ENCODE assay signal across 8 cellular contexts in the genomic region with DNA sequence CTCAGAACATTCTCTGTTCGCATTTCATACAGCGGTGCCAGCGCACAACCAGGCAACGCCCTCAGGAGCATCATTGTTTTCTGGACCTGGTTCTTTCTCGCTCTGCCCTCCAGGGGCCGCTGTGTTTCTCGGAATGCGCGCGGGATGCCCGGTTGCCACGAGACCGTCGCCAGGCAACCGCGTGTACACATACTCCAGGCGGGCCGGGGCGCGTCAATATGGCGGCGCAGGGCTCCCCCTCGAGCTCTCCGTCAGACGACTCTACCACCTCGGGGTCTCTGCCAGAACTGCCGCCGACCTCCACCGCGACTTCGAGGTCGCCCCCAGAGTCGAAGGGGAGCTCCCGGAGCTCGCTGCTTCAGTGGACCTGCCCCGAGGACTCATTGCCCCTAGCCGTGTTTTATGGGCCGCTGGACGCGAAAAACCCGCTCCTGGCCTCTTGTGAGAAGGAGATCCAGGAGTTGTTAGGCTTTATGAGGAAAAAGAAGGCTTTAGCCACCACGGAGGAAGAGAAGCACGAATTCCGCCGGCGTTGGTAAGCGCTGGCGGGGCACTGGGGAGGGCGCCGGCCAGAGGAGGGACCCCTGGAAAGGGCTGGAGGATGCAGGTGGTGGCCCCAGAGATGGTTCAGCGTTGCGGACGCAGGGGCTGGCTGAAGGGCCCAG. TPM values are rescaled to one million over a fixed set of nuclear protein-coding genes. Genes with fewer than 3 reads are reported as not detected.
DNase-seq lines count a peak whose midpoint lies in the region; ATAC-seq, FAIRE-seq and TF ChIP-seq lines count a peak whose summit lies in the region.

A gene with protein sequence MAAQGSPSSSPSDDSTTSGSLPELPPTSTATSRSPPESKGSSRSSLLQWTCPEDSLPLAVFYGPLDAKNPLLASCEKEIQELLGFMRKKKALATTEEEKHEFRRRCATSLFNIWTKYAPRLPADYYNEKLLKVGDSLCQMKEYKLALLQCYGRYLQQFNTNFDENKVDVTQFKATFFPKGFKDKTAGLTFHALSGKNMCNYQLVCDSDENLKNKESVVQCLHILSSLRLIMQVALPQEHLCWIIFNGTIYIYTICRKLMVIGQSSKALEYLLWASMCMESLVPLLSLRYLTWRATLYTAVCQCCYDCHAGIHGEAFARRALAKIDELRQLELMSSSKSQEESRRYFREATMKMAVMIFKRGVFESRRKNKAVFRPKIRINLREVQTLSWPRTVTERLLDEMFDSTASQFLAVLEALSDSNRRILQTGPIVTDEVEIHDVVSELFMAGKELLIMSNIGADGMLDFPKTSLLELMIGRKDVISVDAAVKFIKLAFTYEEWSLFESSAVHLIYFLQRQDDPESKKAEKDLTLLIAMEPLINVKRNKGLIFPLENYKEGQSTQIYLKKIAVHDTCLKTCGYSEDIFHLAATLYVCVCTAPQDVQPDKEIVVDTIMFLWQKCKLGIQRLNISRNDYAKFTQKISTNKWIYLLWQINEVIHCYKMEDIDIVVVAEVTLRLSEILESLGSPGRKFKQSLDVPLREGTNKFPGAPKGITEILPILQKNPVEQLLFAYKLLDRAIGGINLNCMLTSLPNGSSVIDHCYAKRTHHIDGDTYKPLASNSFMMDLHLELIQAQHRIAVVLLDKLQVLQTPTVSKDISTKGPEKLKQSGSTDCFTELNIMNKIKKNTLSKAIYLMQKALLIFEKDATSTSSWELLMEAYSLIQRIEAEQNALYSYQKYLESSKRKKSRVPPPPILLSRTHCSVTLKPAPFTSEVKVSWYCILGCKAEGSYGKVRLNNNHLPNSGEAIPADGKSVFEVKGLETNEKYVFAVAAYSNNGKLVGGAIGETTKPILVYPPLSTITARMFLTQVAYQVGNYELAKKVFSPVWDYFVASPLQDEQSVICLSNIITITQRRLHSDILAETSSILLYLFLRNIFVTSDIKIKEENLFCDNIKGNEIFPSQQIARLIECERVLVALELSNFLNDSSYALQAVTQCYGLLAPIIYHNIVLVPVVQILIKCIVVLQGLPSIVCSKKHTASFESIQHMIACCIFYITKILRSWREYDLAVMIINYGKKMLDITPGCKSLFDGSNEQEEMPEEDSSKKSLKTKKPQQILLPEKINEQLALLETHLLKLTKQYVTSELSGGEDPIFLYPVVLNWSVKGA (N-terminal part only) (plus strand): TSS at position 186 of the 665 bp plus-strand sequence. CDS start 33 bp downstream, at position 219.

- H3K27ac Mint-ChIP-seq in endothelial cell (ENCODE audit: unreplicated experiment) (peak within 1 kb of the TSS; percentile 98), mesothelial cell of epicardium (peak within 1 kb of the TSS; percentile 93)

- peaks cover 29% of the 10 kb centered on the region for H3K4me1 Mint-ChIP-seq in endothelial cell (ENCODE audit: unreplicated experiment)
- H3K4me1 Mint-ChIP-seq in mesothelial cell of epicardium = peaks cover 3% of the 10 kb centered on the region

- H3K4me3 Mint-ChIP-seq in endothelial cell (ENCODE audit: unreplicated experiment) (peak within 1 kb of the TSS; percentile 94), mesothelial cell of epicardium (peak within 1 kb of the TSS; percentile 92)

- H3K9me3 Mint-ChIP-seq in endothelial cell (ENCODE audit: unreplicated experiment) = no peaks in the 10 kb centered on the region
- H3K9me3 Mint-ChIP-seq in mesothelial cell of epicardium = no peaks in the 10 kb centered on the region

- H3K36me3 Mint-ChIP-seq in endothelial cell (ENCODE audit: low read depth, unreplicated experiment) = no peaks in the 10 kb centered on the region
- H3K36me3 Mint-ChIP-seq in mesothelial cell of epicardium = no peaks in the 10 kb centered on the region

- peak; percentile 90 for ATAC-seq in GM21367 (IDR thresholded peaks at IDR 0.05; ENCODE audit: unreplicated experiment)

- TF ChIP-seq CTCF in endothelial cell (IDR thresholded peaks at IDR 0.05; ENCODE audit: unreplicated experiment) (peak; percentile 91), mesothelial cell of epicardium (IDR thresholded peaks at IDR 0.05; ENCODE audit: unreplicated experiment) (peak; percentile 76)

- peaks cover 6% of the 10 kb centered on the region for H3K27me3 Mint-ChIP-seq in endothelial cell (ENCODE audit: unreplicated experiment)
- H3K27me3 Mint-ChIP-seq in mesothelial cell of epicardium (ENCODE audit: low read depth) = peaks cover 35% of the 10 kb centered on the region

- DNase-seq in CMK (ENCODE audit: low read depth) (peak; percentile 52), HTR-8/SVneo (ENCODE audit: insufficient read length, low spot score) (peak; percentile 91), NOMO-1 treated with DMSO at 0.1 percent for 48 hours (lab: John Stamatoyannopoulos, UW; ENCODE audit: unreplicated experiment) (peak; percentile 89), endothelial cell (ENCODE audit: low spot score) (peak; percentile 98), mesothelial cell of epicardium (ENCODE audit: low spot score in 2 of 2, unreplicated experiment in 2 of 2) (peak; percentile 90 to 97)
- peak; percentile 84 for DNase-seq in activated CD8-positive, alpha-beta memory T cell treated with anti-CD3 and anti-CD28 coated beads, Interleukin-2, amount 50 U/mL, for 24 hours (ENCODE audit: extremely low read depth)
- peak; percentile 86 to 88 for DNase-seq in stimulated activated CD8-positive, alpha-beta memory T cell treated with anti-CD3 and anti-CD28 coated beads, Interleukin-15, amount 100 ng/mL, for 4 hours (ENCODE audit: low read depth in 2 of 2)

- peak; percentile 87 for FAIRE-seq in HTR-8/SVneo (lab: Jason Lieb, UNC)

RNA-seq across cellular contexts. Expression of the gene that starts here (rescaled TPM):
- total RNA-seq in endothelial cell (ENCODE audit: unreplicated experiment) = 2.5 TPM
- total RNA-seq in mesothelial cell of epicardium = 0.54 to 0.84 TPM (median 0.80 TPM) in 3 replicates

Comparison
In these comparisons a context has a peak if more than half of its experiments do, and no peak if none do; other contexts are left out.
1. Peak in every context shown above with its lines: DNase-seq and ATAC-seq.
2. Peak in DNase-seq in mesothelial cell of epicardium; RNA of the gene not detected or under 1 TPM.